11 cellular contexts compared by ENCODE assay signal in genomic region chr9:134630861-134631260, GRCh38.
"Had no signal": no experiment of that assay in that cellular context is flagged by ENCODE, and none has a peak within 500 bp of the region (broad histone marks: within the 10 kb centered on the region; RNA-seq: fewer than 3 reads in every experiment).

No MANE protein-coding gene starts in this region.

- H3K4me3 ChIP-seq: cardiac muscle cell, smooth muscle cell, tibial nerve had no signal

- DNase-seq: activated B cell treated with CpG ODN at 0.5 μM for 24 hours; activated CD4-positive, alpha-beta T cell treated with anti-CD3 and anti-CD28 coated beads, Interleukin-2, amount 10 ng/mL, durations not matched to agents 7 days and 5 days; activated gamma-delta T cell treated with Interleukin-2 at 50 U/mL for 16 hours; activated T-cell treated with anti-CD3 and anti-CD28 coated beads, Interleukin-2, amount 50 U/mL, for 24 hours; foreskin keratinocyte; retina had no signal

- H3K36me3 ChIP-seq: cardiac muscle cell, tibial nerve had no signal

- H3K9me3 ChIP-seq: tibial nerve had no signal

- H3K4me1 ChIP-seq: parathyroid adenoma, tibial nerve had no signal

- H3K27me3 ChIP-seq: cardiac muscle cell, foreskin keratinocyte, tibial nerve had no signal

- H3K27ac ChIP-seq: cardiac muscle cell, foreskin keratinocyte, parathyroid adenoma, tibial nerve had no signal

- ATAC-seq: foreskin keratinocyte; stimulated activated memory B cell treated with anti-CD40 and anti-IgM and Interleukin-4, amounts not matched to agents 10 μg/mL and 1 μg/mL and 100 μg/mL, for 72 hours had no signal
